19 cellular contexts compared by ENCODE assay signal in genomic region chr2:148124271-148124670, GRCh38.
"Had no signal": no experiment of that assay in that cellular context is flagged by ENCODE, and none has a peak within 500 bp of the region (broad histone marks: within the 10 kb centered on the region; RNA-seq: fewer than 3 reads in every experiment).

No MANE protein-coding gene starts in this region.

- H3K9me3 ChIP-seq: esophagus muscularis mucosa, mucosa of descending colon, pancreas had no signal

- H3K4me1 ChIP-seq: esophagus muscularis mucosa, pancreas, tibial nerve had no signal

- H3K36me3 ChIP-seq: cardiac muscle cell, esophagus muscularis mucosa, pancreas had no signal

- H3K27me3 ChIP-seq: cardiac muscle cell, dorsolateral prefrontal cortex, esophagus muscularis mucosa, pancreas, tibial nerve had no signal

- ATAC-seq: mucosa of descending colon; naive thymus-derived CD8-positive, alpha-beta T cell; pancreas had no signal

- H3K27ac ChIP-seq: cardiac muscle cell, dorsolateral prefrontal cortex, esophagus muscularis mucosa, pancreas, tibial nerve had no signal

- DNase-seq: activated B cell treated with CpG ODN at 0.5 μM for 24 hours; activated CD4-positive, alpha-beta T cell treated with anti-CD3 and anti-CD28 coated beads for 48 hours; activated CD8-positive, alpha-beta memory T cell treated with anti-CD3 and anti-CD28 coated beads for 24 hours; activated gamma-delta T cell treated with Interleukin-2 at 50 U/mL for 16 hours; activated naive CD8-positive, alpha-beta T cell treated with anti-CD3 and anti-CD28 coated beads, Interleukin-2, amount 10 ng/mL, durations not matched to agents 7 days and 5 days; anterior cingulate cortex; dorsolateral prefrontal cortex; head of caudate nucleus; immature natural killer cell; mucosa of descending colon; naive thymus-derived CD8-positive, alpha-beta T cell; pancreas; stimulated activated CD4-positive, alpha-beta T cell treated with anti-CD3 and anti-CD28 coated beads, Interleukin-15, amount 100 ng/mL, for 24 hours; stimulated activated CD4-positive, alpha-beta T cell treated with anti-CD3 and anti-CD28 coated beads, Interleukin-4, amount 100 ng/mL, for 1 hour; stimulated activated naive CD4-positive, alpha-beta T cell; SW 1271 had no signal

- H3K4me3 ChIP-seq: cardiac muscle cell, dorsolateral prefrontal cortex, esophagus muscularis mucosa, mucosa of descending colon, pancreas, tibial nerve had no signal
